9 cellular contexts compared by ENCODE assay signal in genomic region chr11:67275606-67276409, GRCh38. TPM values are rescaled to one million over a fixed set of nuclear protein-coding genes. Genes with fewer than 3 reads are reported as not detected.
DNase-seq lines count a peak whose midpoint lies in the region; ATAC-seq, FAIRE-seq and TF ChIP-seq lines count a peak whose summit lies in the region.
"Had no signal": no experiment of that assay in that cellular context is flagged by ENCODE, and none has a peak within 500 bp of the region (broad histone marks: within the 10 kb centered on the region; RNA-seq: fewer than 3 reads in every experiment).

No MANE protein-coding gene starts in this region.

- WGBS in gastroesophageal sphincter (ENCODE audit: low coverage in 1 of 2), 2 donors = 83% methylated on average over 6 of the region's 17 CpGs; no CpG with 5 or more reads in 1 of the 2 donors

- H3K4me3 ChIP-seq in gastroesophageal sphincter = no peak overlapping the region
- no peak overlapping the region for H3K4me3 ChIP-seq in skin epidermis

- peak overlapping the region; percentile 89 for H3K27ac Mint-ChIP-seq in T-helper 2 cell treated with Interferon-gamma antibody and Interleukin-4, amounts not matched to agents 5 μg/mL and 100 μg/mL, for 36 hours

- H3K27me3 Mint-ChIP-seq in T-helper 2 cell treated with Interferon-gamma antibody and Interleukin-4, amounts not matched to agents 5 μg/mL and 100 μg/mL, for 36 hours (ENCODE audit: low read depth) = no peaks in the 10 kb centered on the region

- peaks cover 67% of the 10 kb centered on the region for H3K36me3 Mint-ChIP-seq in T-helper 2 cell treated with Interferon-gamma antibody and Interleukin-4, amounts not matched to agents 5 μg/mL and 100 μg/mL, for 36 hours (ENCODE audit: low read depth)

- peak overlapping the region; percentile 81 for H3K4me3 Mint-ChIP-seq in T-helper 2 cell treated with Interferon-gamma antibody and Interleukin-4, amounts not matched to agents 5 μg/mL and 100 μg/mL, for 36 hours

- peaks cover 0 to 97% (median 77%) of the 10 kb centered on the region in 3 donors for H3K4me1 ChIP-seq in gastroesophageal sphincter

- H3K9me3 ChIP-seq in gastroesophageal sphincter = no peaks in the 10 kb centered on the region

- DNase-seq in GM12891 (ENCODE audit: insufficient read length, low spot score) (no peak), NCI-H2081 treated with DMSO at 0.1 percent for 48 hours (lab: John Stamatoyannopoulos, UW) (no peak), NOMO-1 (lab: John Stamatoyannopoulos, UW; ENCODE audit: unreplicated experiment in 2 of 2) (no peak)
- DNase-seq in T-helper 2 cell treated with Interferon-gamma antibody and Interleukin-4, amounts not matched to agents 5 μg/mL and 100 μg/mL, for 36 hours (ENCODE audit: low spot score) = no peak
- DNase-seq: foreskin keratinocyte had no signal

- H3K4me1 Mint-ChIP-seq in T-helper 2 cell treated with Interferon-gamma antibody and Interleukin-4, amounts not matched to agents 5 μg/mL and 100 μg/mL, for 36 hours (ENCODE audit: low read depth) = peaks cover 58% of the 10 kb centered on the region

- no peaks in the 10 kb centered on the region for H3K9me3 Mint-ChIP-seq in T-helper 2 cell treated with Interferon-gamma antibody and Interleukin-4, amounts not matched to agents 5 μg/mL and 100 μg/mL, for 36 hours

- no peaks in the 10 kb centered on the region for H3K27me3 ChIP-seq in gastroesophageal sphincter
- H3K27me3 ChIP-seq: foreskin keratinocyte had no signal

- H3K27ac ChIP-seq in gastroesophageal sphincter (peak overlapping the region in 3 of 4 donors; percentile 83 to 92 (median 88)), skin epidermis (peak overlapping the region in 20 of 21 experiments; percentile 34 to 100 (median 93))
- H3K27ac ChIP-seq: foreskin keratinocyte had no signal

- TF ChIP-seq POLR2A in GM12891 (IDR thresholded peaks at IDR 0.05; ENCODE audit: low read depth, low read length) = peak; percentile 38; the same call in 1 of the 2 replicates
- TF ChIP-seq POLR2A in gastroesophageal sphincter (IDR thresholded peaks at IDR 0.05) = no peak

- peaks cover 0 to 33% of the 10 kb centered on the region in 2 donors for H3K36me3 ChIP-seq in gastroesophageal sphincter

- no peak for TF ChIP-seq EP300 in gastroesophageal sphincter (IDR thresholded peaks at IDR 0.05)

- no peak for ATAC-seq in gastroesophageal sphincter
- no peak for ATAC-seq in HG02588 (IDR thresholded peaks at IDR 0.05; ENCODE audit: unreplicated experiment)
- ATAC-seq in GM21423 (IDR thresholded peaks at IDR 0.05; ENCODE audit: unreplicated experiment) = no peak
- ATAC-seq: foreskin keratinocyte had no signal

- TF ChIP-seq CTCF in gastroesophageal sphincter (IDR thresholded peaks at IDR 0.05) = no peak

- FAIRE-seq in GM12891 (lab: Jason Lieb, UNC) = no peak

TF ChIP-seq in GM12891, 5 proteins besides CTCF, POLR2A, EP300 and RAD21:
- TF ChIP-seq SPI1 (IDR thresholded peaks at IDR 0.05; ENCODE audit: low read depth, low read length) = no peak
- peak; percentile 6; the same call in 1 of the 2 replicates for TF ChIP-seq POU2F2 (IDR thresholded peaks at IDR 0.05; ENCODE audit: low read depth, low read length)

RNA-seq across cellular contexts. Expression of gene GRK2, which starts 9.5 kb away (rescaled TPM):
- polyA plus RNA-seq in GM12891 (2012; ENCODE audit: low read depth, missing spikeins) = 101 TPM
- 10 to 100 TPM; 44.0 to 76.9 (median 64.8) TPM for total RNA-seq in gastroesophageal sphincter

RNA-seq across cellular contexts. Expression of gene ANKRD13D, which starts 13.3 kb away (rescaled TPM):
- polyA plus RNA-seq in GM12891 (2012; ENCODE audit: low read depth, missing spikeins) = 18.9 TPM
- 10 to 100 TPM; 25.6 to 61.6 (median 32.3) TPM for total RNA-seq in gastroesophageal sphincter

RNA-seq across cellular contexts. Expression of gene SSH3, which starts 27.5 kb away (rescaled TPM):
- polyA plus RNA-seq in GM12891 (2012; ENCODE audit: low read depth, missing spikeins) = 1.3 TPM
- 10 to 100 TPM; 33.9 to 58.4 (median 41.9) TPM for total RNA-seq in gastroesophageal sphincter
